In the genomic region with DNA sequence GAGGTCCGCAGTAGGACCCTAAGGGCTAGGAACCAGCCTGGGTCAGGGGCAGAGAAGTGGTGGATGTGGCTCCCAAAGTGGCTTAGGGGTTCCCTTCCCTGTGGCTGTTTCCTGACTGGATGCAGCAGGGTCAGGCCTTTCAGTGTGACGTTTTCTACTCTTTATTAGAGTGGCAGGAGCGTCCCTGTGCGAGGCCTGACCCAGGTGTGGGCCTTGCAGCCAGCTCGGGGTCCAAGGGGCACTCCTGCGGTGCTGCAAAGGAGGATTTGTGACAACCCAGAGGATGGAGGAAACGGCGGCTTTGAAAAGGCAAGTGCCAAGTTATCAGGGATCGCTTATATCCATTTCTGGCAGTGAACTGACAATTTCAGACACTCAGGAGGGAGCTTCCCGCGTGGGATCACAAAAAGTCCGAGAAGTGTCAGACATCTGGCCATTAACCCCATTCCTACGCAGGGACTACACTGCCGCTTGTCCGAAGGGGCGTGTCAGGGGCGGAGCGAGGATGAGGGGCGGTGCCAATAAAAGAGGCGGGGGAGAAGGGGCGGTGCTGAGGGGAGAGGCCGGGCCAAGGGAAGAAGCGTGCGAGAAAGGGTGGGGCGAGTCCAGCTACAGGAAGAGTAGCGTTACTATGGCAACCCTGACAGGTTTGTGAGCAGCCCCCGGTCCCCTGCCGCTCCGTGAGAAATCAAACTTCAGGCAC, we compare ENCODE assay signal across 8 cellular contexts.
DNase-seq lines count a peak whose midpoint lies in the region; ATAC-seq, FAIRE-seq and TF ChIP-seq lines count a peak whose summit lies in the region.

No MANE protein-coding gene starts in this region.

- ATAC-seq in SK-N-SH treated with all-trans-retinoic acid at 6 μM for 48 hours (peak; percentile 81), right lobe of liver (peak; percentile 81 to 86 (median 85)), GM21360 (IDR thresholded peaks at IDR 0.05; ENCODE audit: unreplicated experiment) (no peak)
- peak; percentile 78 to 81 for ATAC-seq in activated naive CD4-positive, alpha-beta T cell treated with anti-CD3 and anti-CD28 coated beads, Interleukin-2, amount 50 U/mL, for 72 hours

- no peak for TF ChIP-seq POLR2A in right lobe of liver (IDR thresholded peaks at IDR 0.05)

- peaks cover 19 to 32% of the 10 kb centered on the region in 2 donors for H3K36me3 Mint-ChIP-seq in activated naive CD4-positive, alpha-beta T cell treated with anti-CD3 and anti-CD28 coated beads, Interleukin-2, amount 50 U/mL, for 72 hours

- 28% methylated on average over 22 of the region's 29 CpGs for WGBS in right lobe of liver (ENCODE audit: insufficient coverage, low coverage, low lambda C conversion rate, missing lambda C conversion rate)

- no peak overlapping the region for H3K27ac ChIP-seq in right lobe of liver

- no peak for FAIRE-seq in D721Med (lab: Jason Lieb, UNC)

- no peaks in the 10 kb centered on the region for H3K27me3 ChIP-seq in right lobe of liver

- TF ChIP-seq CTCF in D721Med (IDR thresholded peaks at IDR 0.05; ENCODE audit: insufficient read depth, missing control alignments): no peak
- TF ChIP-seq CTCF in right lobe of liver (IDR thresholded peaks at IDR 0.05): no peak

- H3K9me3 ChIP-seq in right lobe of liver: no peaks in the 10 kb centered on the region

- H3K36me3 ChIP-seq in right lobe of liver: no peaks in the 10 kb centered on the region

- H3K9me3 Mint-ChIP-seq in activated naive CD4-positive, alpha-beta T cell treated with anti-CD3 and anti-CD28 coated beads, Interleukin-2, amount 50 U/mL, for 72 hours: peaks cover 6 to 14% of the 10 kb centered on the region in 2 donors

- H3K4me3 ChIP-seq in right lobe of liver: peak overlapping the region; percentile 57 to 86 (median 71)

- peak; percentile 25 for DNase-seq in D721Med (ENCODE audit: insufficient read length, low spot score)
- DNase-seq in activated naive CD4-positive, alpha-beta T cell treated with anti-CD3 and anti-CD28 coated beads, Interleukin-2, amount 50 U/mL, for 72 hours (ENCODE audit: low spot score in 2 of 2): peak; percentile 34 to 82
- peak; percentile 78 to 89 (median 88) for DNase-seq in right lobe of liver
- peak; percentile 56 for DNase-seq in stimulated activated CD8-positive, alpha-beta memory T cell treated with anti-CD3 and anti-CD28 coated beads, Interleukin-15, amount 100 ng/mL, for 24 hours (ENCODE audit: low read depth)
- no peak for DNase-seq in NCI-H2107 (lab: John Stamatoyannopoulos, UW)
- DNase-seq in islet precursor cell: no peak

- intact Hi-C loops in right lobe of liver (cut with DNase I): no loop called here

- peak overlapping the region; percentile 87 to 92 for H3K27ac Mint-ChIP-seq in activated naive CD4-positive, alpha-beta T cell treated with anti-CD3 and anti-CD28 coated beads, Interleukin-2, amount 50 U/mL, for 72 hours

- no peaks in the 10 kb centered on the region for H3K4me1 ChIP-seq in right lobe of liver

TF ChIP-seq in SK-N-SH treated with all-trans-retinoic acid at 6 μM for 48 hours, 23 proteins besides CTCF, POLR2A, EP300 and RAD21:
- TF ChIP-seq ZNF565 (CRISPR knock-in tag; conservative IDR thresholded peaks at IDR 0.05; ENCODE audit: low read depth) (no peak), ARNTL (CRISPR knock-in tag; IDR thresholded peaks at IDR 0.05; ENCODE audit: borderline replicate concordance, low read depth) (no peak), SNAI2 (CRISPR knock-in tag; IDR thresholded peaks at IDR 0.05) (no peak)
- TF ChIP-seq, protein P1, sequence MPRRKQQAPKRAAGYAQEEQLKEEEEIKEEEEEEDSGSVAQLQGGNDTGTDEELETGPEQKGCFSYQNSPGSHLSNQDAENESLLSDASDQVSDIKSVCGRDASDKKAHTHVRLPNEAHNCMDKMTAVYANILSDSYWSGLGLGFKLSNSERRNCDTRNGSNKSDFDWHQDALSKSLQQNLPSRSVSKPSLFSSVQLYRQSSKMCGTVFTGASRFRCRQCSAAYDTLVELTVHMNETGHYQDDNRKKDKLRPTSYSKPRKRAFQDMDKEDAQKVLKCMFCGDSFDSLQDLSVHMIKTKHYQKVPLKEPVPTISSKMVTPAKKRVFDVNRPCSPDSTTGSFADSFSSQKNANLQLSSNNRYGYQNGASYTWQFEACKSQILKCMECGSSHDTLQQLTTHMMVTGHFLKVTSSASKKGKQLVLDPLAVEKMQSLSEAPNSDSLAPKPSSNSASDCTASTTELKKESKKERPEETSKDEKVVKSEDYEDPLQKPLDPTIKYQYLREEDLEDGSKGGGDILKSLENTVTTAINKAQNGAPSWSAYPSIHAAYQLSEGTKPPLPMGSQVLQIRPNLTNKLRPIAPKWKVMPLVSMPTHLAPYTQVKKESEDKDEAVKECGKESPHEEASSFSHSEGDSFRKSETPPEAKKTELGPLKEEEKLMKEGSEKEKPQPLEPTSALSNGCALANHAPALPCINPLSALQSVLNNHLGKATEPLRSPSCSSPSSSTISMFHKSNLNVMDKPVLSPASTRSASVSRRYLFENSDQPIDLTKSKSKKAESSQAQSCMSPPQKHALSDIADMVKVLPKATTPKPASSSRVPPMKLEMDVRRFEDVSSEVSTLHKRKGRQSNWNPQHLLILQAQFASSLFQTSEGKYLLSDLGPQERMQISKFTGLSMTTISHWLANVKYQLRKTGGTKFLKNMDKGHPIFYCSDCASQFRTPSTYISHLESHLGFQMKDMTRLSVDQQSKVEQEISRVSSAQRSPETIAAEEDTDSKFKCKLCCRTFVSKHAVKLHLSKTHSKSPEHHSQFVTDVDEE (CRISPR knock-in tag; IDR thresholded peaks at IDR 0.05): no peak
TF ChIP-seq in SK-N-SH treated with all-trans-retinoic acid at 6 μM for 48 hours: peak in this region for 0.

Comparison
In these comparisons a context has a peak if more than half of its experiments do, and no peak if none do; other contexts are left out.
1. DNase-seq: peak in D721Med (single experiment), activated naive CD4-positive, alpha-beta T cell treated with anti-CD3 and anti-CD28 coated beads, Interleukin-2, amount 50 U/mL, for 72 hours (2 of 2), right lobe of liver (3 of 3) and stimulated activated CD8-positive, alpha-beta memory T cell treated with anti-CD3 and anti-CD28 coated beads, Interleukin-15, amount 100 ng/mL, for 24 hours (single experiment); none in NCI-H2107 (single experiment) and islet precursor cell (single experiment).